1 cellular context compared by ENCODE assay signal in the genomic region with DNA sequence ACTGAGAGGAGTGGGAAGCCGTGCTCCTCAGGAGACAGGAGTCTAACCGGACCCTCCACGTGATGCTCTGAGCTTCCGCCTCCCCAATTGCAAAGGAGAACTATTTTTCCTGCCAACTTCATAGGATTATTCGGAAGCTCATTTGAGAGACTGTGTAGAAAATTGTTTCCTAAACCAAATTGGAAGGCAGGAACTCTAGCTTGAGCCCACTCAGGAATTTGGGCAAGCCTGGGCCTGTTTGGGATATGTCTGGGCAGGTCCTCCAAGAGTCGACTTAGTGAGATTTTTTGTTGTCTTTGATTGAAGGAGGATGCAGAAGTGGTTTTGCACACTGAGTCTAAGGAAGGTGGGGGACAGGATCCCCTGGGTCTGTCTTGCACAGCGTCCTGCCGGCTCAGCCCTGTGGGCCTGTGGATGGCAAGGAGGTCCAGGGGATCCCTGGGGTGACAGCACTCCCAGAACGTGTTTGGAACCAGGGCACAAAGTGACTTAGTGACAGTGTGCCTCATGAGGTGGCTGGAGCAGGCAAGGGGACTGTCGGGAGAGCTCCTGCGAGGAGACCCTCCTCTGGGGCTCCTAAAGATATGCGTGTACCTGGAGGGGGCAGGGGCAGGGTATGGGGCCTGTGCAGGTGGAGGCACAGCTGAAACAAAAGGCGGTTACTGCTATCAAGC.
TF ChIP-seq lines count a peak whose summit lies in the region.

No MANE protein-coding gene starts in this region.

TF ChIP-seq in IMR-90, 13 proteins besides CTCF, POLR2A, EP300 and RAD21:
- TF ChIP-seq MAZ (IDR thresholded peaks at IDR 0.05; ENCODE audit: borderline replicate concordance, low read depth, low read length) (no peak), MAFK (IDR thresholded peaks at IDR 0.05; ENCODE audit: low read depth, low read length) (no peak), RCOR1 (IDR thresholded peaks at IDR 0.05; ENCODE audit: insufficient replicate concordance, low read length) (no peak), CEBPB (IDR thresholded peaks at IDR 0.05; ENCODE audit: low read depth, low read length) (no peak), MXI1 (IDR thresholded peaks at IDR 0.05; ENCODE audit: borderline replicate concordance, low read depth, low read length) (no peak), NFE2L2 (IDR thresholded peaks at IDR 0.05; ENCODE audit: low read depth, low read length) (no peak), RFX5 (IDR thresholded peaks at IDR 0.05; ENCODE audit: low read depth, low read length) (no peak), SMC3 (IDR thresholded peaks at IDR 0.05; ENCODE audit: low read depth, low read length) (no peak), BHLHE40 (IDR thresholded peaks at IDR 0.05; ENCODE audit: low read depth, low read length) (no peak), FOS (IDR thresholded peaks at IDR 0.05; ENCODE audit: low read depth, low read length) (no peak), CHD1 (IDR thresholded peaks at IDR 0.05; ENCODE audit: low read depth, low read length) (no peak)
- TF ChIP-seq, protein P1, sequence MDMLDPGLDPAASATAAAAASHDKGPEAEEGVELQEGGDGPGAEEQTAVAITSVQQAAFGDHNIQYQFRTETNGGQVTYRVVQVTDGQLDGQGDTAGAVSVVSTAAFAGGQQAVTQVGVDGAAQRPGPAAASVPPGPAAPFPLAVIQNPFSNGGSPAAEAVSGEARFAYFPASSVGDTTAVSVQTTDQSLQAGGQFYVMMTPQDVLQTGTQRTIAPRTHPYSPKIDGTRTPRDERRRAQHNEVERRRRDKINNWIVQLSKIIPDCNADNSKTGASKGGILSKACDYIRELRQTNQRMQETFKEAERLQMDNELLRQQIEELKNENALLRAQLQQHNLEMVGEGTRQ (IDR thresholded peaks at IDR 0.05; ENCODE audit: low read depth, low read length), result no peak
- TF ChIP-seq, protein P2, sequence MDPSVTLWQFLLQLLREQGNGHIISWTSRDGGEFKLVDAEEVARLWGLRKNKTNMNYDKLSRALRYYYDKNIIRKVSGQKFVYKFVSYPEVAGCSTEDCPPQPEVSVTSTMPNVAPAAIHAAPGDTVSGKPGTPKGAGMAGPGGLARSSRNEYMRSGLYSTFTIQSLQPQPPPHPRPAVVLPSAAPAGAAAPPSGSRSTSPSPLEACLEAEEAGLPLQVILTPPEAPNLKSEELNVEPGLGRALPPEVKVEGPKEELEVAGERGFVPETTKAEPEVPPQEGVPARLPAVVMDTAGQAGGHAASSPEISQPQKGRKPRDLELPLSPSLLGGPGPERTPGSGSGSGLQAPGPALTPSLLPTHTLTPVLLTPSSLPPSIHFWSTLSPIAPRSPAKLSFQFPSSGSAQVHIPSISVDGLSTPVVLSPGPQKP (IDR thresholded peaks at IDR 0.05; ENCODE audit: borderline replicate concordance, low read depth, low read length), result no peak
